ENCODE assay signal across 11 cellular contexts in genomic region chr6:116096979-116097816, GRCh38. TPM values are rescaled to one million over a fixed set of nuclear protein-coding genes. Genes with fewer than 3 reads are reported as not detected.
DNase-seq lines count a peak whose midpoint lies in the region; ATAC-seq and TF ChIP-seq lines count a peak whose summit lies in the region.
"Had no signal": no experiment of that assay in that cellular context is flagged by ENCODE, and none has a peak within 500 bp of the region (broad histone marks: within the 10 kb centered on the region; RNA-seq: fewer than 3 reads in every experiment).

No MANE protein-coding gene starts in this region.

- peak; percentile 40 for DNase-seq in NOMO-1 treated with DMSO at 0.1 percent for 48 hours (lab: John Stamatoyannopoulos, UW; ENCODE audit: unreplicated experiment)
- no peak for DNase-seq in NOMO-1 treated with dmso at 0.1 percent for 144 hours (lab: John Stamatoyannopoulos, UW; ENCODE audit: unreplicated experiment)
- DNase-seq in fibroblast of lung (ENCODE audit: low read depth in 2 of 2): peak in 1 of 2 donors; percentile 62
- no peak for DNase-seq in stomach
- DNase-seq in islet precursor cell: no peak
- no peak for DNase-seq in NCI-H345 treated with DMSO at 0.1 percent for 48 hours (lab: John Stamatoyannopoulos, UW; ENCODE audit: unreplicated experiment)
- DNase-seq: activated naive CD8-positive, alpha-beta T cell treated with anti-CD3 and anti-CD28 coated beads, Interleukin-2, amount 10 ng/mL, durations not matched to agents 7 days and 5 days; NCI-H526 treated with DMSO at 0.1 percent for 48 hours had no signal

- H4K20me1 ChIP-seq in OCI-LY3 (ENCODE audit: insufficient read depth, low read length) (no peaks in the 10 kb centered on the region), fibroblast of lung (ENCODE audit: control insufficient read depth, extremely low read depth, insufficient read depth, low read length) (no peaks in the 10 kb centered on the region)

- no peak overlapping the region for H3K27ac ChIP-seq in OCI-LY3 (ENCODE audit: low read length)
- no peak overlapping the region for H3K27ac ChIP-seq in fibroblast of lung (ENCODE audit: insufficient read depth, low read length)
- H3K27ac ChIP-seq in stomach: no peak overlapping the region

- intact Hi-C loops in stomach (cut with DNase I; ENCODE audit: low total_unique reads): loop anchor here (5.0 kb wide), 1 partner anchor 85 kb away; no protein-coding TSS in a partner anchor

- TF ChIP-seq CTCF in OCI-LY3 (IDR thresholded peaks at IDR 0.05; ENCODE audit: low read depth, low read length) (peak; percentile 30; the same call in 1 of the 2 replicates), fibroblast of lung (conservative IDR thresholded peaks at IDR 0.05 in 1 of 2, IDR thresholded peaks at IDR 0.05 in 1 of 2; ENCODE audit: low read depth in 1 of 2, low read length in 2 of 2) (peak; percentile 11 to 46), stomach (IDR thresholded peaks at IDR 0.05) (peak in 4 of 7 experiments; percentile 18 to 52 (median 37))

- H3K4me2 ChIP-seq in OCI-LY3 (ENCODE audit: low read length) (no peak overlapping the region), fibroblast of lung (ENCODE audit: extremely low read depth, insufficient read depth, low read length) (no peak overlapping the region)

- peaks cover 16% of the 10 kb centered on the region for H3K4me1 ChIP-seq in OCI-LY3 (ENCODE audit: low read length)
- H3K4me1 ChIP-seq in fibroblast of lung (ENCODE audit: control insufficient read depth, extremely low read depth, insufficient read depth, low read length): peaks cover 2% of the 10 kb centered on the region
- peaks cover 8 to 44% (median 21%) of the 10 kb centered on the region in 4 donors for H3K4me1 ChIP-seq in stomach

- ATAC-seq in HG03108 (IDR thresholded peaks at IDR 0.05; ENCODE audit: unreplicated experiment): no peak
- ATAC-seq: stimulated activated memory B cell treated with anti-CD40 and anti-IgM and Interleukin-4, amounts not matched to agents 10 μg/mL and 1 μg/mL and 100 μg/mL, for 72 hours had no signal

- no peaks in the 10 kb centered on the region for H3K27me3 ChIP-seq in OCI-LY3 (ENCODE audit: low read depth, low read length)
- no peaks in the 10 kb centered on the region for H3K27me3 ChIP-seq in fibroblast of lung (ENCODE audit: control insufficient read depth, insufficient read depth, low read length)
- no peaks in the 10 kb centered on the region for H3K27me3 ChIP-seq in stomach

- TF ChIP-seq POLR2A in stomach (IDR thresholded peaks at IDR 0.05): no peak

- H3K9ac ChIP-seq in OCI-LY3 (ENCODE audit: low read length): no peak overlapping the region
- no peak overlapping the region for H3K9ac ChIP-seq in fibroblast of lung (ENCODE audit: insufficient read depth, low read length)

- H3K36me3 ChIP-seq in OCI-LY3 (replicated peaks; ENCODE audit: low read depth, low read length) (peaks cover 3% of the 10 kb centered on the region), fibroblast of lung (ENCODE audit: control insufficient read depth, insufficient read depth, low read length) (no peaks in the 10 kb centered on the region), stomach (no peaks in the 10 kb centered on the region)

- H3K79me2 ChIP-seq in OCI-LY3 (ENCODE audit: low read length) (peaks cover 14% of the 10 kb centered on the region), fibroblast of lung (ENCODE audit: control insufficient read depth, insufficient read depth, low read length) (no peaks in the 10 kb centered on the region)

- H2AFZ ChIP-seq in OCI-LY3 (ENCODE audit: low read depth, low read length) (no peak overlapping the region), fibroblast of lung (ENCODE audit: low read length) (no peak overlapping the region)

- no peak overlapping the region for H3K4me3 ChIP-seq in OCI-LY3 (ENCODE audit: low read length)
- no peak overlapping the region for H3K4me3 ChIP-seq in fibroblast of lung (replicated peaks in 1 of 4; ENCODE audit: control extremely low read depth in 1 of 4, insufficient read depth in 1 of 4, low read depth in 3 of 4, low read length in 4 of 4)
- H3K4me3 ChIP-seq in stomach: no peak overlapping the region

- no peak for TF ChIP-seq EP300 in stomach (IDR thresholded peaks at IDR 0.05)

- H3K9me3 ChIP-seq in OCI-LY3 (ENCODE audit: insufficient read depth, low read length) (no peaks in the 10 kb centered on the region), fibroblast of lung (ENCODE audit: control insufficient read depth, insufficient read depth, low read depth, low read length) (no peaks in the 10 kb centered on the region), stomach (peaks cover 0 to 12% (median 10%) of the 10 kb centered on the region in 4 donors)

- WGBS in stomach, 5 donors: 29 to 80% (median 38%) methylated on average over 2 of the region's 2 CpGs

RNA-seq across cellular contexts. Expression of gene NT5DC1, which starts 3.5 kb away (rescaled TPM):
- total RNA-seq in fibroblast of lung (5.6 and 8.1 TPM in 2 replicates), stomach (100 to 1,000 TPM in 1 of 5 donors, 10 to 100 TPM in 4; 15.6 to 136 (median 22.9) TPM)
- polyA plus RNA-seq in fibroblast of lung (17.9 and 20.0 TPM in 2 replicates), stomach (10 to 100 TPM in 2 of 3 donors, 1 to 10 TPM in 1; 8.0 to 14.7 (median 12.7) TPM)
- 16.2 and 20.7 TPM in 2 replicates for polyA plus RNA-seq in fibroblast of lung (2012)
- polyA minus RNA-seq in fibroblast of lung (ENCODE audit: low replicate concordance): 2.0 and 7.5 TPM in 2 replicates

RNA-seq across cellular contexts. Expression of gene COL10A1, which starts 28.7 kb away (rescaled TPM):
- 1.3 and 40.1 TPM in 2 replicates for total RNA-seq in fibroblast of lung
- polyA plus RNA-seq in fibroblast of lung: 17.3 and 82.1 TPM in 2 replicates
- 3.6 and 14.7 TPM in 2 replicates for polyA plus RNA-seq in fibroblast of lung (2012)
- 0.89 TPM in 1 of 2 replicates, not detected in the other for polyA minus RNA-seq in fibroblast of lung (ENCODE audit: low replicate concordance)
- under 1 TPM in 1 of 5 donors, not detected in 4; 0.37 TPM for total RNA-seq in stomach
- polyA plus RNA-seq in stomach: not detected
- total RNA-seq: activated naive CD8-positive, alpha-beta T cell treated with anti-CD3 and anti-CD28 coated beads, Interleukin-2, amount 10 ng/mL, durations not matched to agents 7 days and 5 days had no signal

RNA-seq across cellular contexts. Expression of gene FRK, which starts 36.5 kb away (rescaled TPM):
- total RNA-seq in fibroblast of lung (0.33 and 0.77 TPM in 2 replicates), stomach (10 to 100 TPM in 3 of 5 donors, 1 to 10 TPM in 2; 4.7 to 23.3 (median 10.7) TPM)
- polyA plus RNA-seq in fibroblast of lung (0.18 and 0.21 TPM in 2 replicates), stomach (1 to 10 TPM; 1.0 to 1.8 (median 1.8) TPM)
- polyA plus RNA-seq in fibroblast of lung (2012): 0.08 and 0.09 TPM in 2 replicates
- polyA minus RNA-seq in fibroblast of lung (ENCODE audit: low replicate concordance): 0.04 and 0.16 TPM in 2 replicates
